1 cellular context compared by ENCODE assay signal in the genomic region with DNA sequence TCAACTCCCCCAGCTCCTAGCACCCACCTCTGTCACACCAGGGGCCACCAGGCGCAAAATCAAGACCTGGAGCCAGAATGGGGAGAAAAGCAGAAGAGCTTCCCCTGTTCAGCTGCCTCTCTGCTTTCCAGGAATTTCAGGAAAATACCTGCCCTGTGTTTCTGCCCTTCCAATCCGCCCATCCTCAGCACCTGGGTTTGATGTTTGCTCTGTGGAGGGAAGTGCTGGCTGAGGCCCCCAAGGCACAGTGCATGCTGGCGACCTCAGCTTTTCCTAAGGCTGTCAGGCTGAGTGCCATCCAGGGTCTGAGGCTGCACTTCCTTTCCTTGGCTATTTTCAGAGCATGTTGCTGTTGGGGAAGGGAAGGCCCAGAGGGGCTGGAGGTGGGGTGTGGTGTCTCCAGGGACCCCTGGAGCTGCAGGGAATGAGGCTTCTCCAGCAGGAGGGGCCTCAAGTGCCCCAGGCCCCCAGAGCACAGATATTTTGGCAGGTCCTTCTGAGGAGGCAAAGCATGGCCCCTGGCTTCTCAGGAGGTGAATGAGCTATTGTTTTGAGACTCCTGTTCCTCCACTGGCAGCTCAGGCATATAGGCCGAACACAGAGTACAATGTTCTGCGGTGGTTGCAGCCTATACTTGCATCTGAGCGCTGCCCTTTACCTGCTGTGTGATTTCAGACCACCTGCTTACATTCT.
TF ChIP-seq lines count a peak whose summit lies in the region.

No MANE protein-coding gene starts in this region.

TF ChIP-seq in GM23338, 12 proteins besides CTCF, POLR2A, EP300 and RAD21 (continued from another document):
- TF ChIP-seq, protein P1, sequence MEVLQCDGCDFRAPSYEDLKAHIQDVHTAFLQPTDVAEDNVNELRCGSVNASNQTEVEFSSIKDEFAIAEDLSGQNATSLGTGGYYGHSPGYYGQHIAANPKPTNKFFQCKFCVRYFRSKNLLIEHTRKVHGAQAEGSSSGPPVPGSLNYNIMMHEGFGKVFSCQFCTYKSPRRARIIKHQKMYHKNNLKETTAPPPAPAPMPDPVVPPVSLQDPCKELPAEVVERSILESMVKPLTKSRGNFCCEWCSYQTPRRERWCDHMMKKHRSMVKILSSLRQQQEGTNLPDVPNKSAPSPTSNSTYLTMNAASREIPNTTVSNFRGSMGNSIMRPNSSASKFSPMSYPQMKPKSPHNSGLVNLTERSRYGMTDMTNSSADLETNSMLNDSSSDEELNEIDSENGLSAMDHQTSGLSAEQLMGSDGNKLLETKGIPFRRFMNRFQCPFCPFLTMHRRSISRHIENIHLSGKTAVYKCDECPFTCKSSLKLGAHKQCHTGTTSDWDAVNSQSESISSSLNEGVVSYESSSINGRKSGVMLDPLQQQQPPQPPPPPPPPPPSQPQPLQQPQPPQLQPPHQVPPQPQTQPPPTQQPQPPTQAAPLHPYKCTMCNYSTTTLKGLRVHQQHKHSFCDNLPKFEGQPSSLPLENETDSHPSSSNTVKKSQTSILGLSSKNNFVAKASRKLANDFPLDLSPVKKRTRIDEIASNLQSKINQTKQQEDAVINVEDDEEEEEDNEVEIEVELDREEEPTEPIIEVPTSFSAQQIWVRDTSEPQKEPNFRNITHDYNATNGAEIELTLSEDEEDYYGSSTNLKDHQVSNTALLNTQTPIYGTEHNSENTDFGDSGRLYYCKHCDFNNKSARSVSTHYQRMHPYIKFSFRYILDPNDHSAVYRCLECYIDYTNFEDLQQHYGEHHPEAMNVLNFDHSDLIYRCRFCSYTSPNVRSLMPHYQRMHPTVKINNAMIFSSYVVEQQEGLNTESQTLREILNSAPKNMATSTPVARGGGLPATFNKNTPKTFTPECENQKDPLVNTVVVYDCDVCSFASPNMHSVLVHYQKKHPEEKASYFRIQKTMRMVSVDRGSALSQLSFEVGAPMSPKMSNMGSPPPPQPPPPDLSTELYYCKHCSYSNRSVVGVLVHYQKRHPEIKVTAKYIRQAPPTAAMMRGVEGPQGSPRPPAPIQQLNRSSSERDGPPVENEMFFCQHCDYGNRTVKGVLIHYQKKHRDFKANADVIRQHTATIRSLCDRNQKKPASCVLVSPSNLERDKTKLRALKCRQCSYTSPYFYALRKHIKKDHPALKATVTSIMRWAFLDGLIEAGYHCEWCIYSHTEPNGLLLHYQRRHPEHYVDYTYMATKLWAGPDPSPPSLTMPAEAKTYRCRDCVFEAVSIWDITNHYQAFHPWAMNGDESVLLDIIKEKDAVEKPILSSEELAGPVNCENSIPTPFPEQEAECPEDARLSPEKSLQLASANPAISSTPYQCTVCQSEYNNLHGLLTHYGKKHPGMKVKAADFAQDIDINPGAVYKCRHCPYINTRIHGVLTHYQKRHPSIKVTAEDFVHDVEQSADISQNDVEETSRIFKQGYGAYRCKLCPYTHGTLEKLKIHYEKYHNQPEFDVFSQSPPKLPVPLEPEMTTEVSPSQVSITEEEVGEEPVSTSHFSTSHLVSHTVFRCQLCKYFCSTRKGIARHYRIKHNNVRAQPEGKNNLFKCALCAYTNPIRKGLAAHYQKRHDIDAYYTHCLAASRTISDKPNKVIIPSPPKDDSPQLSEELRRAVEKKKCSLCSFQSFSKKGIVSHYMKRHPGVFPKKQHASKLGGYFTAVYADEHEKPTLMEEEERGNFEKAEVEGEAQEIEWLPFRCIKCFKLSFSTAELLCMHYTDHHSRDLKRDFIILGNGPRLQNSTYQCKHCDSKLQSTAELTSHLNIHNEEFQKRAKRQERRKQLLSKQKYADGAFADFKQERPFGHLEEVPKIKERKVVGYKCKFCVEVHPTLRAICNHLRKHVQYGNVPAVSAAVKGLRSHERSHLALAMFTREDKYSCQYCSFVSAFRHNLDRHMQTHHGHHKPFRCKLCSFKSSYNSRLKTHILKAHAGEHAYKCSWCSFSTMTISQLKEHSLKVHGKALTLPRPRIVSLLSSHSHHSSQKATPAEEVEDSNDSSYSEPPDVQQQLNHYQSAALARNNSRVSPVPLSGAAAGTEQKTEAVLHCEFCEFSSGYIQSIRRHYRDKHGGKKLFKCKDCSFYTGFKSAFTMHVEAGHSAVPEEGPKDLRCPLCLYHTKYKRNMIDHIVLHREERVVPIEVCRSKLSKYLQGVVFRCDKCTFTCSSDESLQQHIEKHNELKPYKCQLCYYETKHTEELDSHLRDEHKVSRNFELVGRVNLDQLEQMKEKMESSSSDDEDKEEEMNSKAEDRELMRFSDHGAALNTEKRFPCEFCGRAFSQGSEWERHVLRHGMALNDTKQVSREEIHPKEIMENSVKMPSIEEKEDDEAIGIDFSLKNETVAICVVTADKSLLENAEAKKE (CRISPR knock-in tag; IDR thresholded peaks at IDR 0.05): no peak
- TF ChIP-seq CREB1 (CRISPR knock-in tag; IDR thresholded peaks at IDR 0.05; ENCODE audit: low read depth) (no peak), NANOG (IDR thresholded peaks at IDR 0.05; ENCODE audit: borderline replicate concordance) (no peak)
TF ChIP-seq in GM23338: peak in this region for 0.
